Comparison of ENCODE assay signal across 8 cellular contexts in genomic region chr2:209525834-209526281, GRCh38.
DNase-seq lines count a peak whose midpoint lies in the region; ATAC-seq, FAIRE-seq and TF ChIP-seq lines count a peak whose summit lies in the region.

No MANE protein-coding gene starts in this region.

- no peaks in the 10 kb centered on the region for H4K20me1 ChIP-seq in endothelial cell of umbilical vein (replicated peaks; ENCODE audit: control insufficient read depth, extremely low read depth, insufficient read depth, low read length)

- dilution Hi-C loops in endothelial cell of umbilical vein (cut with MboI; ENCODE audit: extremely low pct_ligation_motif_present, low sequenced_read_pairs) = no loop called here

- H3K4me3 ChIP-seq in endothelial cell of umbilical vein (replicated peaks in 1 of 3; ENCODE audit: insufficient read depth in 1 of 3, low read depth in 1 of 3, low read length in 3 of 3) (peak overlapping the region in 1 of 3 experiments; percentile 72), gastrocnemius medialis (peak overlapping the region; percentile 4 to 31 (median 16)), HAP-1 (no peak overlapping the region)

- peak overlapping the region; percentile 96 for H3K9ac ChIP-seq in endothelial cell of umbilical vein (replicated peaks; ENCODE audit: extremely low read depth, insufficient read depth, low read length)

- H3K9me1 ChIP-seq in endothelial cell of umbilical vein (replicated peaks; ENCODE audit: control insufficient read depth, extremely low read depth, insufficient read depth, low read length) = no peaks in the 10 kb centered on the region

- H3K4me1 ChIP-seq in endothelial cell of umbilical vein (ENCODE audit: control insufficient read depth, extremely low read depth, insufficient read depth, low read length) (peaks cover 37% of the 10 kb centered on the region), gastrocnemius medialis (peaks cover 7 to 8% of the 10 kb centered on the region in 2 donors), HAP-1 (peaks cover 21% of the 10 kb centered on the region)

- peak overlapping the region; percentile 99 for H3K4me2 ChIP-seq in endothelial cell of umbilical vein (ENCODE audit: insufficient read depth, low read length)

- H3K79me2 ChIP-seq in endothelial cell of umbilical vein (ENCODE audit: control insufficient read depth, insufficient read depth, low read length) = no peaks in the 10 kb centered on the region

- TF ChIP-seq CTCF in endothelial cell of umbilical vein (IDR thresholded peaks at IDR 0.05; ENCODE audit: extremely low read depth in 1 of 2, insufficient read depth in 1 of 2, low read depth in 1 of 2, low read length in 2 of 2) = no peak
- TF ChIP-seq CTCF in gastrocnemius medialis (IDR thresholded peaks at IDR 0.05 in 4 of 5, conservative IDR thresholded peaks at IDR 0.05 in 1 of 5) = no peak

- no peak overlapping the region for H2AFZ ChIP-seq in endothelial cell of umbilical vein (ENCODE audit: low read depth, low read length)

- peak; percentile 38 for ATAC-seq in GM19043 (IDR thresholded peaks at IDR 0.05; ENCODE audit: low read depth, unreplicated experiment)
- no peak for ATAC-seq in gastrocnemius medialis
- no peak for ATAC-seq in GM19455 (IDR thresholded peaks at IDR 0.05; ENCODE audit: unreplicated experiment)

- intact Hi-C loops in endothelial cell of umbilical vein (cut with micrococcal nuclease) (loop anchor here (1.0 to 10.0 kb wide), 5 partner anchors 29 to 649 kb away; partner anchors contain the start of gene KANSL1L), gastrocnemius medialis (cut with DNase I; ENCODE audit: low total_unique reads) (no loop called here)

- no peaks in the 10 kb centered on the region for H3K27me3 ChIP-seq in endothelial cell of umbilical vein (ENCODE audit: control insufficient read depth in 2 of 2, insufficient read depth in 2 of 2, low read length in 2 of 2)
- H3K27me3 ChIP-seq in gastrocnemius medialis = no peaks in the 10 kb centered on the region
- no peaks in the 10 kb centered on the region for H3K27me3 ChIP-seq in HAP-1 (ENCODE audit: low read depth)

- H3K27ac ChIP-seq in endothelial cell of umbilical vein (ENCODE audit: insufficient read depth, low read depth, low read length) (peak overlapping the region; percentile 99), gastrocnemius medialis (peak overlapping the region; percentile 3 to 45 (median 21))

- no peak for TF ChIP-seq POLR2A in endothelial cell of umbilical vein (IDR thresholded peaks at IDR 0.05; ENCODE audit: low read depth, low read length)
- TF ChIP-seq POLR2A in gastrocnemius medialis (IDR thresholded peaks at IDR 0.05) = no peak

- CTCF ChIA-PET in endothelial cell of umbilical vein (lab: Charles Lee) = interaction anchor here (0.8 to 4.9 kb wide), 11 partner anchors 10 to 101 kb away, joined by 3 to 62 read pairs (median 6); partner anchors contain the start of gene MAP2

- H3K36me3 ChIP-seq in endothelial cell of umbilical vein (ENCODE audit: control insufficient read depth in 2 of 2, extremely low read depth in 1 of 2, insufficient read depth in 2 of 2, low read length in 2 of 2) (no peaks in the 10 kb centered on the region), gastrocnemius medialis (no peaks in the 10 kb centered on the region), HAP-1 (replicated peaks) (no peaks in the 10 kb centered on the region)

- H3K9me3 ChIP-seq in endothelial cell of umbilical vein (replicated peaks; ENCODE audit: control insufficient read depth, insufficient read depth, low read length) (no peaks in the 10 kb centered on the region), gastrocnemius medialis (no peaks in the 10 kb centered on the region), HAP-1 (no peaks in the 10 kb centered on the region)

- in situ Hi-C loops in gastrocnemius medialis (cut with MboI; ENCODE audit: low sequenced_read_pairs in 4 of 4) (no loop called here), HAP-1 (cut with MboI; ENCODE audit: low sequenced_read_pairs) (no loop called here)

- POLR2A ChIA-PET in endothelial cell of umbilical vein (lab: Charles Lee) = no interaction called here

- BruUV-seq in endothelial cell of umbilical vein (replicated peaks; lab: Mats Ljungman, UMichigan) = no TSS peak

- peak; percentile 86 for FAIRE-seq in endothelial cell of umbilical vein (lab: Jason Lieb, UNC)

- DNase-seq in M059J (ENCODE audit: low read depth) (peak; percentile 84), endothelial cell of umbilical vein (ENCODE audit: low read depth, low spot score) (peak; percentile 91), gastrocnemius medialis (no peak), HAP-1 (ENCODE audit: low spot score in 2 of 2) (no peak), RKO (ENCODE audit: low spot score) (no peak), NCI-H2227 (lab: John Stamatoyannopoulos, UW; ENCODE audit: unreplicated experiment) (no peak)

TF ChIP-seq in endothelial cell of umbilical vein, 7 proteins besides CTCF, POLR2A, EP300 and RAD21:
- TF ChIP-seq EZH2 (IDR thresholded peaks at IDR 0.05; ENCODE audit: borderline replicate concordance, low read depth, low read length, severe bottlenecking) = no peak
- peak; percentile 78 for TF ChIP-seq JUN (IDR thresholded peaks at IDR 0.05; ENCODE audit: borderline replicate concordance, insufficient read depth, insufficient read length, low read depth)
- no peak for TF ChIP-seq MYC (IDR thresholded peaks at IDR 0.05; ENCODE audit: low read depth, low read length)
- TF ChIP-seq FOS (IDR thresholded peaks at IDR 0.05; ENCODE audit: borderline replicate concordance, insufficient read depth, low read length) = no peak
- no peak for TF ChIP-seq MAX (IDR thresholded peaks at IDR 0.05; ENCODE audit: insufficient read depth, insufficient read length)
- no peak for TF ChIP-seq POLR2AphosphoS5 (IDR thresholded peaks at IDR 0.05; ENCODE audit: insufficient read depth, low read depth, low read length)

Comparison
In these comparisons a context has a peak if more than half of its experiments do, and no peak if none do; other contexts are left out.
1. DNase-seq: peak in M059J (single experiment) and endothelial cell of umbilical vein (single experiment); none in gastrocnemius medialis (0 of 2), HAP-1 (0 of 2), RKO (single experiment) and NCI-H2227 (single experiment).